In genomic region chr17:76681222-76682137, GRCh38 we compare ENCODE assay signal across 8 cellular contexts. TPM values are rescaled to one million over a fixed set of nuclear protein-coding genes. Genes with fewer than 3 reads are reported as not detected.
DNase-seq lines count a peak whose midpoint lies in the region; ATAC-seq and TF ChIP-seq lines count a peak whose summit lies in the region.

No MANE protein-coding gene starts in this region.

- H3K4me3 ChIP-seq in ascending aorta (no peak overlapping the region), skeletal muscle tissue (ENCODE audit: low read length in 3 of 3) (no peak overlapping the region)

- H3K9me3 ChIP-seq in ascending aorta (no peaks in the 10 kb centered on the region), skeletal muscle tissue (ENCODE audit: control insufficient read depth in 3 of 3, low read length in 3 of 3) (no peaks in the 10 kb centered on the region)

- H3K27ac ChIP-seq in ascending aorta = peak overlapping the region; percentile 1 to 33
- H3K27ac ChIP-seq in skeletal muscle tissue (ENCODE audit: low read depth, low read length) = peak overlapping the region; percentile 40

- H3K27me3 ChIP-seq in ascending aorta (no peaks in the 10 kb centered on the region), skeletal muscle tissue (ENCODE audit: control insufficient read depth in 3 of 3, insufficient read depth in 3 of 3, low read length in 3 of 3) (no peaks in the 10 kb centered on the region)

- POLR2A ChIA-PET in GM10248 (lab: Yijun Ruan, JAX) = interaction anchor here (1.0 kb wide), 1 partner anchor 10 kb away, joined by 3 read pairs; no protein-coding TSS in a partner anchor

- ATAC-seq in HG03469 (IDR thresholded peaks at IDR 0.05; ENCODE audit: unreplicated experiment) = no peak
- no peak for ATAC-seq in HG03342 (IDR thresholded peaks at IDR 0.05; ENCODE audit: unreplicated experiment)

- intact Hi-C loops in ascending aorta (cut with DNase I) = no loop called here

- DNase-seq in GM10248 (ENCODE audit: extremely low spot score) = peak; percentile 80
- DNase-seq in NCI-H1694 (lab: John Stamatoyannopoulos, UW) = peak; percentile 79
- peak; percentile 63 for DNase-seq in T-helper 9 cell
- DNase-seq in ascending aorta (ENCODE audit: low spot score in 2 of 2) = peak in 1 of 2 donors; percentile 77
- peak in 32 of 51 donors; percentile 12 to 75 (median 42) for DNase-seq in hypothalamus (lab: John Stamatoyannopoulos, UW)

- peak overlapping the region in 1 of 3 donors; percentile 72 for H3K9ac ChIP-seq in skeletal muscle tissue (ENCODE audit: low read depth in 1 of 3, low read length in 3 of 3)

- H3K4me1 ChIP-seq in ascending aorta (peaks cover 0 to 1% of the 10 kb centered on the region in 2 donors), skeletal muscle tissue (ENCODE audit: control insufficient read depth in 3 of 3, insufficient read depth in 3 of 3, low read length in 3 of 3) (peaks cover 19 to 39% (median 38%) of the 10 kb centered on the region in 3 donors)

- H3K36me3 ChIP-seq in ascending aorta (peaks cover 48 to 77% of the 10 kb centered on the region in 2 donors), skeletal muscle tissue (ENCODE audit: control insufficient read depth in 3 of 3, insufficient read depth in 3 of 3, low read length in 3 of 3) (peaks cover 8 to 45% (median 19%) of the 10 kb centered on the region in 3 donors)

- CTCF ChIA-PET in GM10248 (lab: Yijun Ruan, JAX) = interaction anchor here (0.6 to 2.9 kb wide), 30 partner anchors 9 to 368 kb away, joined by 3 to 31 read pairs (median 4); no protein-coding TSS in a partner anchor

- peak; percentile 86 for TF ChIP-seq CTCF in GM10248 (IDR thresholded peaks at IDR 0.05; ENCODE audit: control extremely low read depth, extremely low read depth, low read depth, missing control alignments)
- TF ChIP-seq CTCF in ascending aorta (IDR thresholded peaks at IDR 0.05) = peak; percentile 45 to 73 (median 54)

RNA-seq across cellular contexts. Expression of gene MXRA7, which starts 29.3 kb away (rescaled TPM):
- total RNA-seq in ascending aorta (122 TPM), skeletal muscle tissue (75.7 TPM)

RNA-seq across cellular contexts. Expression of gene ST6GALNAC1, which starts 37.9 kb away (rescaled TPM):
- 3.4 TPM for total RNA-seq in ascending aorta
- not detected for total RNA-seq in skeletal muscle tissue

RNA-seq across cellular contexts. Expression of gene JMJD6, which starts 44.9 kb away (rescaled TPM):
- 29.4 TPM for total RNA-seq in ascending aorta
- total RNA-seq in skeletal muscle tissue = 6.8 TPM

RNA-seq across cellular contexts. Expression of gene METTL23, which starts 45.2 kb away (rescaled TPM):
- total RNA-seq in ascending aorta (31.2 TPM), skeletal muscle tissue (19.3 TPM)

RNA-seq across cellular contexts. Expression of gene SRSF2, which starts 55.7 kb away (rescaled TPM):
- total RNA-seq in ascending aorta (429 TPM), skeletal muscle tissue (52.2 TPM)
